In the genomic region with DNA sequence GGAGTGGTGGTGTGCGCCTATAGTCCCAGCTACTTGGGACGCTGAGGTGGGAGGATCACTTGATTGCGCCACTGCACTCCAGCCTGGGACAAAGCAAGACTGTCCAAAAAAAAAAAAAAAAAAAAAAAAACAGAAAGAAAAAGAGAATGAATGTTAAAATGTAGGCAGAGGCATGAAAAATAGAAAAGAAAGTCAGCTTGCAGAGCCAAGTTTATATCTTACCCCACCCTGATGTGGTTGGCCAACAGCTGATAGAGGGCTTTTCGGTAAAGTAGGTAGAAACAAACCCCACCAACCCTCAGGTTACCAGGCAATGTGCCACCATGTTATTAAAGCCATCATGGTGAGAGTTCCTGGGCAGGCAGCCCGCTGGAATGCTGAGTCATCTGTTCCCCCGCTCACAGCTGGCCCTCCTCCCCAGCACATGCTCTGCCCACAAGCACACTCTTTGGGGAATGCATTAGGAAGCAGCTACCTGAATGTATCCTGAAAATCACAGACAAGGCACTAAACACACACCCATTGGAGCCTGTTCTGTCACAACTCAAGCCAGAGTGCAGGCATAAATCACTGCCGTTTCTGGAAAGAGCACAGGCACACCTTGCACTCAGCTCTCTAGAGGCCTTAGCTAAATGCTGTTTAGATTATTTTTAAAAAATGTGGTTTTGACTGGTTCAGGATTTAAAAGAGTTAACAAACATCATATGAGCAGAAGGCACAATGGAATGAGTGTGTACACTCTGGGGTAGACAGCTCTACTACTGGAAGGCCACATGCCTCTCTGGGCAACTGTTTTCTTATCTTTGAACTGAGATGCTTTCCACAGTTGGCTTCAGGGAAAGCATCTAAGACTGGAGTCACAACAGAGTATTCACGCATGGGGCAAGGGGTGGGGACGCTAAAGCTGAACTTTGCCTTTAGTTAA, we compare ENCODE assay signal across 8 cellular contexts.
DNase-seq lines count a peak whose midpoint lies in the region; ATAC-seq and TF ChIP-seq lines count a peak whose summit lies in the region.

No MANE protein-coding gene starts in this region.

- peak overlapping the region in 1 of 9 donors; percentile 12 for H3K27ac Mint-ChIP-seq in naive thymus-derived CD4-positive, alpha-beta T cell
- H3K27ac Mint-ChIP-seq in T-helper 2 cell treated with Interferon-gamma antibody and Interleukin-4, amounts not matched to agents 5 μg/mL and 100 μg/mL, for 36 hours, result no peak overlapping the region

- peak overlapping the region; percentile 89 for H3K27ac ChIP-seq in left ventricle myocardium inferior (replicated peaks)
- H3K27ac ChIP-seq in naive thymus-derived CD4-positive, alpha-beta T cell (ENCODE audit: low read depth, low read length), result no peak overlapping the region

- TF ChIP-seq CTCF in left ventricle myocardium inferior (IDR thresholded peaks at IDR 0.05; ENCODE audit: borderline replicate concordance), result no peak
- no peak for TF ChIP-seq CTCF in GM13976 (IDR thresholded peaks at IDR 0.05; ENCODE audit: borderline replicate concordance, control extremely low read depth, extremely low read depth, insufficient read depth, missing control alignments)

- in situ Hi-C loops in GM13976 (cut with MboI; ENCODE audit: low sequenced_read_pairs, unreplicated experiment), result loop anchor here (25.0 kb wide), 1 partner anchor 89 kb away; no protein-coding TSS in a partner anchor

- POLR2A ChIA-PET in naive thymus-derived CD4-positive, alpha-beta T cell (lab: Charles Lee), result no interaction called here

- CTCF ChIA-PET in naive thymus-derived CD4-positive, alpha-beta T cell (lab: Charles Lee), result no interaction called here

- H3K27me3 Mint-ChIP-seq in naive thymus-derived CD4-positive, alpha-beta T cell, result no peaks in the 10 kb centered on the region
- no peaks in the 10 kb centered on the region for H3K27me3 Mint-ChIP-seq in T-helper 2 cell treated with Interferon-gamma antibody and Interleukin-4, amounts not matched to agents 5 μg/mL and 100 μg/mL, for 36 hours (ENCODE audit: low read depth)

- H3K4me1 Mint-ChIP-seq in naive thymus-derived CD4-positive, alpha-beta T cell, result peaks cover 5 to 23% (median 14%) of the 10 kb centered on the region in 7 donors
- H3K4me1 Mint-ChIP-seq in T-helper 2 cell treated with Interferon-gamma antibody and Interleukin-4, amounts not matched to agents 5 μg/mL and 100 μg/mL, for 36 hours (ENCODE audit: low read depth), result peaks cover 11% of the 10 kb centered on the region

- peaks cover 70% of the 10 kb centered on the region for H3K4me1 ChIP-seq in left ventricle myocardium inferior
- no peaks in the 10 kb centered on the region for H3K4me1 ChIP-seq in naive thymus-derived CD4-positive, alpha-beta T cell (ENCODE audit: control insufficient read depth in 2 of 2, insufficient read depth in 2 of 2, low read length in 2 of 2)

- peaks cover 0 to 8% (median 0%) of the 10 kb centered on the region in 5 donors for H3K36me3 Mint-ChIP-seq in naive thymus-derived CD4-positive, alpha-beta T cell
- H3K36me3 Mint-ChIP-seq in T-helper 2 cell treated with Interferon-gamma antibody and Interleukin-4, amounts not matched to agents 5 μg/mL and 100 μg/mL, for 36 hours (ENCODE audit: low read depth), result no peaks in the 10 kb centered on the region

- peak; percentile 83 for DNase-seq in GM04503 (ENCODE audit: low read depth)
- peak; percentile 86 for DNase-seq in NCI-H2029 (lab: John Stamatoyannopoulos, UW)
- DNase-seq in anterior cingulate cortex (lab: John Stamatoyannopoulos, UW), result peak in 57 of 58 donors; percentile 26 to 88 (median 72)
- peak; percentile 87 for DNase-seq in left ventricle myocardium inferior
- peak; percentile 47 for DNase-seq in pulmonary artery endothelial cell (ENCODE audit: low read depth, low spot score)
- DNase-seq in naive thymus-derived CD4-positive, alpha-beta T cell, result no peak
- no peak for DNase-seq in GM13976 (ENCODE audit: low spot score)
- no peak for DNase-seq in T-helper 2 cell treated with Interferon-gamma antibody and Interleukin-4, amounts not matched to agents 5 μg/mL and 100 μg/mL, for 36 hours (ENCODE audit: low spot score)

- no peak for ATAC-seq in naive thymus-derived CD4-positive, alpha-beta T cell

- no peaks in the 10 kb centered on the region for H3K9me3 ChIP-seq in left ventricle myocardium inferior (replicated peaks)
- no peaks in the 10 kb centered on the region for H3K9me3 ChIP-seq in naive thymus-derived CD4-positive, alpha-beta T cell (ENCODE audit: control insufficient read depth in 2 of 3, low read length in 3 of 3)

- no peak overlapping the region for H3K4me3 Mint-ChIP-seq in naive thymus-derived CD4-positive, alpha-beta T cell
- H3K4me3 Mint-ChIP-seq in T-helper 2 cell treated with Interferon-gamma antibody and Interleukin-4, amounts not matched to agents 5 μg/mL and 100 μg/mL, for 36 hours, result no peak overlapping the region

- H3K27me3 ChIP-seq in left ventricle myocardium inferior (ENCODE audit: low read depth), result no peaks in the 10 kb centered on the region
- no peaks in the 10 kb centered on the region for H3K27me3 ChIP-seq in naive thymus-derived CD4-positive, alpha-beta T cell (ENCODE audit: control insufficient read depth in 2 of 2, insufficient read depth in 2 of 2, low read length in 2 of 2)

- H3K36me3 ChIP-seq in left ventricle myocardium inferior, result no peaks in the 10 kb centered on the region
- H3K36me3 ChIP-seq in naive thymus-derived CD4-positive, alpha-beta T cell (ENCODE audit: control insufficient read depth in 2 of 3, insufficient read depth in 3 of 3, low read length in 3 of 3), result no peaks in the 10 kb centered on the region

- no peaks in the 10 kb centered on the region for H3K9me3 Mint-ChIP-seq in naive thymus-derived CD4-positive, alpha-beta T cell
- H3K9me3 Mint-ChIP-seq in T-helper 2 cell treated with Interferon-gamma antibody and Interleukin-4, amounts not matched to agents 5 μg/mL and 100 μg/mL, for 36 hours, result no peaks in the 10 kb centered on the region

- intact Hi-C loops in left ventricle myocardium inferior (cut with micrococcal nuclease), result no loop called here
- intact Hi-C loops in naive thymus-derived CD4-positive, alpha-beta T cell (cut with micrococcal nuclease), result no loop called here

- no peak overlapping the region for H3K4me3 ChIP-seq in left ventricle myocardium inferior
- no peak overlapping the region for H3K4me3 ChIP-seq in naive thymus-derived CD4-positive, alpha-beta T cell (ENCODE audit: low read length)

Comparison
In these comparisons a context has a peak if more than half of its experiments do, and no peak if none do; other contexts are left out.
1. DNase-seq: peak in GM04503 (single experiment), NCI-H2029 (single experiment), anterior cingulate cortex (57 of 58), left ventricle myocardium inferior (single experiment) and pulmonary artery endothelial cell (single experiment); none in naive thymus-derived CD4-positive, alpha-beta T cell (0 of 9), GM13976 (single experiment) and T-helper 2 cell treated with Interferon-gamma antibody and Interleukin-4, amounts not matched to agents 5 μg/mL and 100 μg/mL, for 36 hours (single experiment).